In genomic region chr11:575324-575995, GRCh38 we compare ENCODE assay signal across 9 cellular contexts. TPM values are rescaled to one million over a fixed set of nuclear protein-coding genes. Genes with fewer than 3 reads are reported as not detected.
A peak's percentile ranks its signal among the peaks of the same experiment; 100 is the strongest.
DNase-seq lines count a peak whose midpoint lies in the region; ATAC-seq, FAIRE-seq and TF ChIP-seq lines count a peak whose summit lies in the region.
"Had no signal": no experiment of that assay in that cellular context is flagged by ENCODE, and none has a peak within 500 bp of the region (broad histone marks: within the 10 kb centered on the region; RNA-seq: fewer than 3 reads in every experiment).

No MANE protein-coding gene starts in this region.

- peak overlapping the region; percentile 89 for H3K4me2 ChIP-seq in keratinocyte (ENCODE audit: control insufficient read depth, extremely low read depth, insufficient read depth, low read depth, low read length)

- peak overlapping the region in 1 of 2 donors; percentile 78 for H3K27ac Mint-ChIP-seq in stimulated activated naive CD8-positive, alpha-beta T cell treated with anti-CD3 and anti-CD28 coated beads, Interleukin-15, amount 100 ng/mL, for 72 hours

- H3K9me3 ChIP-seq in keratinocyte (ENCODE audit: control insufficient read depth, low read depth, low read length), result no peaks in the 10 kb centered on the region

- dilution Hi-C loops in keratinocyte (cut with MboI; ENCODE audit: extremely low pct_ligation_motif_present, low sequenced_read_pairs), result no loop called here

- peaks cover 54% of the 10 kb centered on the region for H3K4me1 Mint-ChIP-seq in stimulated activated naive CD8-positive, alpha-beta T cell treated with anti-CD3 and anti-CD28 coated beads, Interleukin-15, amount 100 ng/mL, for 72 hours

- H3K4me3 Mint-ChIP-seq in stimulated activated naive CD8-positive, alpha-beta T cell treated with anti-CD3 and anti-CD28 coated beads, Interleukin-15, amount 100 ng/mL, for 72 hours, result peak overlapping the region; percentile 75 to 89

- peaks cover 8% of the 10 kb centered on the region for H3K9me1 ChIP-seq in keratinocyte (ENCODE audit: control insufficient read depth, extremely low read depth, insufficient read depth, low read length)

- peak; percentile 51 for ATAC-seq in HG02759 (IDR thresholded peaks at IDR 0.05; ENCODE audit: unreplicated experiment)
- peak; percentile 33 for ATAC-seq in stimulated activated naive CD8-positive, alpha-beta T cell treated with anti-CD3 and anti-CD28 coated beads, Interleukin-15, amount 100 ng/mL, for 72 hours

- peak overlapping the region; percentile 54 to 73 (median 68) for H3K4me3 ChIP-seq in keratinocyte (ENCODE audit: control insufficient read depth in 2 of 3, extremely low read depth in 1 of 3, insufficient read depth in 2 of 3, low read depth in 1 of 3, low read length in 3 of 3)

- H3K27ac ChIP-seq in keratinocyte (ENCODE audit: control insufficient read depth, insufficient read depth, low read length), result no peak overlapping the region

- DNase-seq in NOMO-1 treated with DMSO at 0.1 percent for 48 hours (lab: John Stamatoyannopoulos, UW; ENCODE audit: unreplicated experiment) (peak; percentile 35), NOMO-1 treated with dmso at 0.1 percent for 144 hours (lab: John Stamatoyannopoulos, UW; ENCODE audit: unreplicated experiment) (no peak), NCI-H2107 treated with DMSO at 0.1 percent for 48 hours (lab: John Stamatoyannopoulos, UW; ENCODE audit: unreplicated experiment) (peak; percentile 47), astrocyte of the hippocampus (ENCODE audit: low read depth, low spot score) (peak; percentile 56), keratinocyte (ENCODE audit: low read depth, low spot score) (no peak), DMS79 (lab: John Stamatoyannopoulos, UW) (no peak)
- DNase-seq in stimulated activated naive CD8-positive, alpha-beta T cell treated with anti-CD3 and anti-CD28 coated beads, Interleukin-15, amount 100 ng/mL, for 72 hours, result no peak

- peak overlapping the region; percentile 80 for H2AFZ ChIP-seq in keratinocyte (ENCODE audit: control insufficient read depth, low read length)

- peaks cover 37% of the 10 kb centered on the region for H3K4me1 ChIP-seq in keratinocyte (ENCODE audit: control insufficient read depth, extremely low read depth, insufficient read depth, low read length)

- no peaks in the 10 kb centered on the region for H3K9me3 Mint-ChIP-seq in stimulated activated naive CD8-positive, alpha-beta T cell treated with anti-CD3 and anti-CD28 coated beads, Interleukin-15, amount 100 ng/mL, for 72 hours

- H3K79me2 ChIP-seq in keratinocyte (ENCODE audit: control insufficient read depth, insufficient read depth, low read length), result peaks cover 38% of the 10 kb centered on the region

- H3K36me3 ChIP-seq in keratinocyte (ENCODE audit: control insufficient read depth in 2 of 2, extremely low read depth in 1 of 2, insufficient read depth in 2 of 2, low read length in 2 of 2), result peaks cover 4% of the 10 kb centered on the region in 2 experiments

- H3K27me3 Mint-ChIP-seq in stimulated activated naive CD8-positive, alpha-beta T cell treated with anti-CD3 and anti-CD28 coated beads, Interleukin-15, amount 100 ng/mL, for 72 hours, result peaks cover 16% of the 10 kb centered on the region

- H3K9ac ChIP-seq in keratinocyte (ENCODE audit: control insufficient read depth, extremely low read depth, insufficient read depth, low read length), result peak overlapping the region; percentile 58

- H3K27me3 ChIP-seq in keratinocyte (ENCODE audit: control insufficient read depth, extremely low read depth, insufficient read depth, low read length), result no peaks in the 10 kb centered on the region

- TF ChIP-seq CTCF in keratinocyte (optimal IDR thresholded peaks at IDR 0.05 in 1 of 3, IDR thresholded peaks at IDR 0.05 in 1 of 3, conservative IDR thresholded peaks at IDR 0.05 in 1 of 3; ENCODE audit: extremely low read depth in 1 of 3, insufficient read depth in 2 of 3, low read length in 3 of 3), result no peak

- peaks cover 34% of the 10 kb centered on the region for H4K20me1 ChIP-seq in keratinocyte (ENCODE audit: control insufficient read depth, extremely low read depth, insufficient read depth, low read length)

- no peak for FAIRE-seq in keratinocyte (lab: Jason Lieb, UNC)
- FAIRE-seq: G401.6 had no signal

RNA-seq across cellular contexts. Expression of gene PHRF1, which starts 0.8 kb away (rescaled TPM):
- polyA plus RNA-seq in keratinocyte, result 10.7 to 15.2 TPM (median 13.7 TPM) in 3 replicates
- 8.8 TPM for polyA plus RNA-seq in keratinocyte (2011; ENCODE audit: low read depth)
- 5.8 and 13.6 TPM in 2 replicates for polyA plus RNA-seq in keratinocyte (2011; cell fraction: cytosol; rRNA removed)
- 27.9 and 36.6 TPM in 2 replicates for polyA plus RNA-seq in keratinocyte (2011; cell fraction: nucleus; rRNA removed)
- polyA plus RNA-seq in keratinocyte (2012; ENCODE audit: low replicate concordance), result 10.3 and 23.2 TPM in 2 replicates
- 10.0 to 29.1 TPM (median 12.6 TPM) in 3 replicates for polyA minus RNA-seq in keratinocyte
- polyA minus RNA-seq in keratinocyte (2011; cell fraction: cytosol; rRNA and poly(A)+ RNA removed), result 18.0 TPM
- polyA minus RNA-seq in keratinocyte (2011; cell fraction: nucleus; rRNA and poly(A)+ RNA removed), result 32.3 and 38.0 TPM in 2 replicates

RNA-seq across cellular contexts. Expression of gene RASSF7, which starts 14.7 kb away (rescaled TPM):
- 23.1 to 63.6 TPM (median 24.3 TPM) in 3 replicates for polyA plus RNA-seq in keratinocyte
- 11.0 TPM for polyA plus RNA-seq in keratinocyte (2011; ENCODE audit: low read depth)
- 11.0 and 33.6 TPM in 2 replicates for polyA plus RNA-seq in keratinocyte (2011; cell fraction: cytosol; rRNA removed)
- polyA plus RNA-seq in keratinocyte (2011; cell fraction: nucleus; rRNA removed), result 91.2 and 106 TPM in 2 replicates
- polyA plus RNA-seq in keratinocyte (2012; ENCODE audit: low replicate concordance), result 23.0 and 32.2 TPM in 2 replicates
- 10.4 to 19.1 TPM (median 15.0 TPM) in 3 replicates for polyA minus RNA-seq in keratinocyte
- polyA minus RNA-seq in keratinocyte (2011; cell fraction: cytosol; rRNA and poly(A)+ RNA removed), result 56.2 TPM
- polyA minus RNA-seq in keratinocyte (2011; cell fraction: nucleus; rRNA and poly(A)+ RNA removed), result 30.8 and 35.3 TPM in 2 replicates

RNA-seq across cellular contexts. Expression of gene LMNTD2, which starts 14.9 kb away (rescaled TPM):
- 0.94 to 1.5 TPM (median 1.2 TPM) in 3 replicates for polyA plus RNA-seq in keratinocyte
- 1.7 TPM for polyA plus RNA-seq in keratinocyte (2011; ENCODE audit: low read depth)
- 0.13 and 0.73 TPM in 2 replicates for polyA plus RNA-seq in keratinocyte (2011; cell fraction: cytosol; rRNA removed)
- polyA plus RNA-seq in keratinocyte (2011; cell fraction: nucleus; rRNA removed), result 4.6 and 7.2 TPM in 2 replicates
- 0.81 and 1.4 TPM in 2 replicates for polyA plus RNA-seq in keratinocyte (2012; ENCODE audit: low replicate concordance)
- polyA minus RNA-seq in keratinocyte, result 0.13 to 0.58 TPM (median 0.49 TPM) in 3 replicates
- 1.2 TPM for polyA minus RNA-seq in keratinocyte (2011; cell fraction: cytosol; rRNA and poly(A)+ RNA removed)
- polyA minus RNA-seq in keratinocyte (2011; cell fraction: nucleus; rRNA and poly(A)+ RNA removed), result 0.31 and 1.2 TPM in 2 replicates

RNA-seq across cellular contexts. Expression of gene LRRC56, which starts 38.1 kb away (rescaled TPM):
- 0.14 to 0.44 TPM (median 0.28 TPM) in 3 replicates for polyA plus RNA-seq in keratinocyte
- not detected for polyA plus RNA-seq in keratinocyte (2011; ENCODE audit: low read depth)
- 0.09 and 0.18 TPM in 2 replicates for polyA plus RNA-seq in keratinocyte (2011; cell fraction: cytosol; rRNA removed)
- 0.53 and 1.1 TPM in 2 replicates for polyA plus RNA-seq in keratinocyte (2011; cell fraction: nucleus; rRNA removed)
- polyA plus RNA-seq in keratinocyte (2012; ENCODE audit: low replicate concordance), result 0.39 and 0.45 TPM in 2 replicates
- 0.26 to 0.38 TPM (median 0.30 TPM) in 3 replicates for polyA minus RNA-seq in keratinocyte
- polyA minus RNA-seq in keratinocyte (2011; cell fraction: cytosol; rRNA and poly(A)+ RNA removed), result not detected
- 0.23 and 0.63 TPM in 2 replicates for polyA minus RNA-seq in keratinocyte (2011; cell fraction: nucleus; rRNA and poly(A)+ RNA removed)

RNA-seq across cellular contexts. Expression of gene HRAS, which starts 40.1 kb away (rescaled TPM):
- polyA plus RNA-seq in keratinocyte, result 112 to 164 TPM (median 122 TPM) in 3 replicates
- 109 TPM for polyA plus RNA-seq in keratinocyte (2011; ENCODE audit: low read depth)
- 105 and 178 TPM in 2 replicates for polyA plus RNA-seq in keratinocyte (2011; cell fraction: cytosol; rRNA removed)
- 175 and 179 TPM in 2 replicates for polyA plus RNA-seq in keratinocyte (2011; cell fraction: nucleus; rRNA removed)
- polyA plus RNA-seq in keratinocyte (2012; ENCODE audit: low replicate concordance), result 115 and 238 TPM in 2 replicates
- 143 to 287 TPM (median 170 TPM) in 3 replicates for polyA minus RNA-seq in keratinocyte
- polyA minus RNA-seq in keratinocyte (2011; cell fraction: cytosol; rRNA and poly(A)+ RNA removed), result 122 TPM
- polyA minus RNA-seq in keratinocyte (2011; cell fraction: nucleus; rRNA and poly(A)+ RNA removed), result 24.8 and 25.6 TPM in 2 replicates

Comparison
In these comparisons a context has a peak if more than half of its experiments do, and no peak if none do; other contexts are left out.
1. DNase-seq: peak in NOMO-1 treated with DMSO at 0.1 percent for 48 hours (single experiment), NCI-H2107 treated with DMSO at 0.1 percent for 48 hours (single experiment) and astrocyte of the hippocampus (single experiment); none in NOMO-1 treated with dmso at 0.1 percent for 144 hours (single experiment), keratinocyte (single experiment), stimulated activated naive CD8-positive, alpha-beta T cell treated with anti-CD3 and anti-CD28 coated beads, Interleukin-15, amount 100 ng/mL, for 72 hours (0 of 2) and DMS79 (single experiment).